10 cellular contexts compared by ENCODE assay signal in the genomic region with DNA sequence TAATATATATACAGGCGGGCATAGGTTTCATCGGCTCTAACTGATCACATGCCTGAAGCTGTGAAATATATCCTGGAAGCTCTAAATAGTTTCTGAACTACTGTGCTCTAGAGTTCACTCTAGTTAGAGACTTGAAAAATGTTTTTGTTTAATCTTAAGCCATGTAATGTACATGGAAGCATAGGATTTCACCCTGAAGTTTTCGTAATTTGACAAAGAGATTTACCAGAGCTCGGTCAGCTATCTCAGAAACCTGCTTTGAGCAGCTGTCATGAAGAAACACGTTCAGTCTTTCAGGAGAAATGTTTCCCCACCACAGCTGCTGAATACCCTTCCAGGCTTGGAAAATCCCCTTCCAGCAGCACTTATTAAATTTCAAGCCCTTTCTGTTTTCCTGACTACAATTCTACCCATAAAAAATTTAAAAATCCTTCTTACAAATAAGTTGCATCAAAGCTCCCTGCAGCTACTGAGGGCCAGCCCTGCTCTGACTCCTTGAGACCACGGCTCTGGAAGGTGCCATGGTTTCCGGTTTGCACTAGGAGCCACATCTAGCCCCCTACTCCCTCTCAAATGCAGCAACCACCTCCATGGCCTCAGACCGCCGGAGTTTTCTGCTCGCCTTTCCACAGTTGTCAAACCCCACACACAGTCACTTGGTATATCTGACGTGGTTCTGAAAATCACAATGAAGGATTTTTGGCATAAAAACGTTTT. TPM values are rescaled to one million over a fixed set of nuclear protein-coding genes. Genes with fewer than 3 reads are reported as not detected.
A peak's percentile ranks its signal among the peaks of the same experiment; 100 is the strongest.
DNase-seq lines count a peak whose midpoint lies in the region; ATAC-seq, FAIRE-seq and TF ChIP-seq lines count a peak whose summit lies in the region.
"Had no signal": no experiment of that assay in that cellular context is flagged by ENCODE, and none has a peak within 500 bp of the region (broad histone marks: within the 10 kb centered on the region; RNA-seq: fewer than 3 reads in every experiment).

No MANE protein-coding gene starts in this region.

- no peak overlapping the region for H3K9ac ChIP-seq in K562 (ENCODE audit: insufficient read depth in 1 of 2, low read depth in 2 of 2, low read length in 2 of 2)

- CTCF ChIA-PET in K562 (lab: Yijun Ruan, JAX; ENCODE audit: low intra/inter-chr PET ratio) = no interaction called here

- no peak for TF ChIP-seq POLR2A in K562 (conservative IDR thresholded peaks at IDR 0.05)

- H3K79me2 ChIP-seq in K562 (ENCODE audit: control insufficient read depth, insufficient read depth, low read length) = no peaks in the 10 kb centered on the region

- FAIRE-seq in K562 (lab: Jason Lieb, UNC) = peak; percentile 46

- no peak overlapping the region for H3K4me2 ChIP-seq in K562 (ENCODE audit: insufficient read depth, low read length)

- no peaks in the 10 kb centered on the region for H3K9me1 ChIP-seq in K562 (ENCODE audit: control insufficient read depth, insufficient read depth, low read length)

- DNase-seq in CD1c-positive myeloid dendritic cell (ENCODE audit: extremely low spot score) (peak; percentile 19), K562 (ENCODE audit: extremely low read depth in 1 of 4, low spot score in 3 of 4) (no peak), nephron progenitor cell (no peak), AG20443 (ENCODE audit: low spot score) (no peak), Ammon's horn (ENCODE audit: low spot score) (no peak), NCI-H345 (lab: John Stamatoyannopoulos, UW) (no peak)
- DNase-seq: DND-41 had no signal

- H3K27me3 ChIP-seq in K562 (ENCODE audit: control insufficient read depth in 2 of 2, insufficient read depth in 2 of 2, low read length in 2 of 2) = no peaks in the 10 kb centered on the region

- H3K4me3 ChIP-seq in K562 = no peak overlapping the region
- H3K4me3 ChIP-seq: HAP-1 had no signal

- H4K20me1 ChIP-seq in K562 (replicated peaks; ENCODE audit: control insufficient read depth, insufficient read depth, low read length) = peaks cover 5% of the 10 kb centered on the region; the same call in 1 of the 2 replicates

- TSS peak; percentile 21 for BruUV-seq in K562 (replicated peaks; lab: Mats Ljungman, UMichigan)

- no peaks in the 10 kb centered on the region for H3K27me3 Mint-ChIP-seq in IgD-negative memory B cell
- H3K27me3 Mint-ChIP-seq in nephron progenitor cell (ENCODE audit: low read depth, poor library complexity) = no peaks in the 10 kb centered on the region

- H3K9me3 Mint-ChIP-seq in IgD-negative memory B cell (no peaks in the 10 kb centered on the region), nephron progenitor cell (no peaks in the 10 kb centered on the region)

- WGBS in K562 (ENCODE audit: insufficient coverage, low coverage, missing lambda C conversion rate) = 78% methylated on average over 12 of the region's 12 CpGs

- no peak overlapping the region for H3K27ac ChIP-seq in K562 (ENCODE audit: extremely low read depth, low read depth, low read length)

- no peak overlapping the region for H2AFZ ChIP-seq in K562 (ENCODE audit: low read depth, low read length)

- H3K4me3 Mint-ChIP-seq in IgD-negative memory B cell (peak overlapping the region; percentile 71 to 95 (median 87)), nephron progenitor cell (peak overlapping the region; percentile 31)

- in situ Hi-C loops in K562 (cut with MboI) = no loop called here

- ATAC-seq in K562 (no peak), GM19035 (IDR thresholded peaks at IDR 0.05; ENCODE audit: unreplicated experiment) (no peak)

- H3K36me3 ChIP-seq in K562 (ENCODE audit: control insufficient read depth, insufficient read depth, low read length) = peaks cover 39% of the 10 kb centered on the region; the same call in 2 of the 3 replicates

- TF ChIP-seq CTCF in K562 (IDR thresholded peaks at IDR 0.05 in 2 of 3, conservative IDR thresholded peaks at IDR 0.05 in 1 of 3; ENCODE audit: insufficient read depth in 2 of 3, low read depth in 1 of 3, low read length in 3 of 3) (no peak), nephron progenitor cell (IDR thresholded peaks at IDR 0.05) (no peak)

- peak overlapping the region; percentile 85 to 97 (median 93) for H3K27ac Mint-ChIP-seq in IgD-negative memory B cell
- H3K27ac Mint-ChIP-seq in nephron progenitor cell = peak overlapping the region; percentile 16

- H3K4me1 Mint-ChIP-seq in IgD-negative memory B cell (peaks cover 10 to 17% (median 16%) of the 10 kb centered on the region in 3 donors), nephron progenitor cell (peaks cover 48% of the 10 kb centered on the region)

- H3K9me3 ChIP-seq in K562 (replicated peaks; ENCODE audit: control insufficient read depth, insufficient read depth, low read depth, low read length) = no peaks in the 10 kb centered on the region
- H3K9me3 ChIP-seq: HAP-1 had no signal

- TF ChIP-seq EP300 in K562 (IDR thresholded peaks at IDR 0.05; ENCODE audit: low read length) = no peak

- no peak for TF ChIP-seq RAD21 in K562 (CRISPR knock-in tag; conservative IDR thresholded peaks at IDR 0.05 in 1 of 2, IDR thresholded peaks at IDR 0.05 in 1 of 2)

- peaks cover 5% of the 10 kb centered on the region for H3K36me3 Mint-ChIP-seq in IgD-negative memory B cell
- peaks cover 36% of the 10 kb centered on the region for H3K36me3 Mint-ChIP-seq in nephron progenitor cell (ENCODE audit: low read depth)

- intact Hi-C loops in K562 (cut with micrococcal nuclease) = no loop called here

- H3K4me1 ChIP-seq in K562 (replicated peaks in 1 of 2; ENCODE audit: control insufficient read depth in 2 of 2, insufficient read depth in 2 of 2, low read length in 2 of 2) = peaks cover 0 to 14% of the 10 kb centered on the region in 2 experiments; a peak in 3 of 5 replicates
- H3K4me1 ChIP-seq: HAP-1 had no signal

- POLR2A ChIA-PET in K562 (lab: Yijun Ruan, JAX) = interaction anchor here (0.5 to 2.0 kb wide), 10 partner anchors 8 to 825 kb away, joined by 3 to 10 read pairs (median 4); partner anchors contain the start of gene ANAPC5

TF ChIP-seq in K562, 482 proteins besides CTCF, POLR2A, EP300 and RAD21 (continues in another document):
- TF ChIP-seq, protein P1, sequence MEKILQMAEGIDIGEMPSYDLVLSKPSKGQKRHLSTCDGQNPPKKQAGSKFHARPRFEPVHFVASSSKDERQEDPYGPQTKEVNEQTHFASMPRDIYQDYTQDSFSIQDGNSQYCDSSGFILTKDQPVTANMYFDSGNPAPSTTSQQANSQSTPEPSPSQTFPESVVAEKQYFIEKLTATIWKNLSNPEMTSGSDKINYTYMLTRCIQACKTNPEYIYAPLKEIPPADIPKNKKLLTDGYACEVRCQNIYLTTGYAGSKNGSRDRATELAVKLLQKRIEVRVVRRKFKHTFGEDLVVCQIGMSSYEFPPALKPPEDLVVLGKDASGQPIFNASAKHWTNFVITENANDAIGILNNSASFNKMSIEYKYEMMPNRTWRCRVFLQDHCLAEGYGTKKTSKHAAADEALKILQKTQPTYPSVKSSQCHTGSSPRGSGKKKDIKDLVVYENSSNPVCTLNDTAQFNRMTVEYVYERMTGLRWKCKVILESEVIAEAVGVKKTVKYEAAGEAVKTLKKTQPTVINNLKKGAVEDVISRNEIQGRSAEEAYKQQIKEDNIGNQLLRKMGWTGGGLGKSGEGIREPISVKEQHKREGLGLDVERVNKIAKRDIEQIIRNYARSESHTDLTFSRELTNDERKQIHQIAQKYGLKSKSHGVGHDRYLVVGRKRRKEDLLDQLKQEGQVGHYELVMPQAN (IDR thresholded peaks at IDR 0.05; ENCODE audit: borderline replicate concordance) = no peak
- TF ChIP-seq CEBPG (CRISPR knock-in tag; IDR thresholded peaks at IDR 0.05) = no peak
- TF ChIP-seq CEBPG (tag; conservative IDR thresholded peaks at IDR 0.05 in 1 of 2, IDR thresholded peaks at IDR 0.05 in 1 of 2) = no peak
- TF ChIP-seq HMGN3 (IDR thresholded peaks at IDR 0.05; ENCODE audit: borderline replicate concordance, extremely low read depth, insufficient read length, low read depth, low read length) = no peak

RNA-seq across cellular contexts. Expression of gene P2RX4, which starts 29.9 kb away (rescaled TPM):
- 27.5 TPM for polyA plus RNA-seq in IgD-negative memory B cell
- 40.9 and 60.5 TPM in 2 replicates for total RNA-seq in K562 (2011; cell fraction: chromatin; rRNA removed; ENCODE audit: low replicate concordance)
- total RNA-seq in K562 (2011; cell fraction: nucleolus; rRNA removed) = 47.8 and 47.9 TPM in 2 replicates
- total RNA-seq in K562 (2011; cell fraction: nucleoplasm; rRNA removed) = 55.4 and 61.5 TPM in 2 replicates
- total RNA-seq in K562 (2014; rRNA removed) = 14.3 and 18.9 TPM in 2 replicates
- 7.8 and 9.6 TPM in 2 replicates for total RNA-seq in K562 (2014; rRNA removed; fragmentation: Illumina TruSeq; extraction: Trizol)
- total RNA-seq in K562 (2015; rRNA removed; fragmentation: Illumina TruSeq; extraction: Trizol) = 8.3 and 10.5 TPM in 2 replicates
- total RNA-seq in K562 (2021) = 12.8 and 14.2 TPM in 2 replicates
- polyA plus RNA-seq in K562 (2011; rRNA removed) = 15.4 and 20.8 TPM in 2 replicates
- polyA plus RNA-seq in K562 (2011; cell fraction: cytosol; rRNA removed) = 21.4 and 26.2 TPM in 2 replicates
- polyA plus RNA-seq in K562 (2011; cell fraction: nucleus; rRNA removed) = 26.6 and 29.1 TPM in 2 replicates
- polyA plus RNA-seq in K562 (2012) = 12.8 and 57.1 TPM in 2 replicates
- polyA plus RNA-seq in K562 (2014; fragmentation: Illumina TruSeq; extraction: Trizol) = 11.7 and 13.0 TPM in 2 replicates
- polyA plus RNA-seq in K562 (2014; fragmentation: Nextera tagmentation; extraction: Ambion mirVana) = 1 to 10 TPM; 6.6 to 10.0 TPM
- 21.5 and 23.4 TPM in 2 replicates for polyA plus RNA-seq in K562 (2014; rRNA removed)
- 14.9 and 19.2 TPM in 2 replicates for polyA minus RNA-seq in K562 (2011; rRNA and poly(A)+ RNA removed)
- 5.3 and 9.4 TPM in 2 replicates for polyA minus RNA-seq in K562 (2011; cell fraction: cytosol; rRNA and poly(A)+ RNA removed)
- polyA minus RNA-seq in K562 (2011; cell fraction: nucleus; rRNA and poly(A)+ RNA removed) = 10.4 and 14.0 TPM in 2 replicates

RNA-seq across cellular contexts. Expression of gene CAMKK2, which starts 56.6 kb away (rescaled TPM):
- 17.0 TPM for polyA plus RNA-seq in IgD-negative memory B cell
- 43.2 and 68.9 TPM in 2 replicates for total RNA-seq in K562 (2011; cell fraction: chromatin; rRNA removed; ENCODE audit: low replicate concordance)
- total RNA-seq in K562 (2011; cell fraction: nucleolus; rRNA removed) = 40.5 and 41.3 TPM in 2 replicates
- 39.2 and 39.8 TPM in 2 replicates for total RNA-seq in K562 (2011; cell fraction: nucleoplasm; rRNA removed)
- total RNA-seq in K562 (2014; rRNA removed) = 18.8 and 21.1 TPM in 2 replicates
- 12.6 and 12.7 TPM in 2 replicates for total RNA-seq in K562 (2014; rRNA removed; fragmentation: Illumina TruSeq; extraction: Trizol)
- 10.5 and 10.8 TPM in 2 replicates for total RNA-seq in K562 (2015; rRNA removed; fragmentation: Illumina TruSeq; extraction: Trizol)
- 30.8 and 32.0 TPM in 2 replicates for total RNA-seq in K562 (2021)
- polyA plus RNA-seq in K562 (2011; rRNA removed) = 18.2 and 20.5 TPM in 2 replicates
- polyA plus RNA-seq in K562 (2011; cell fraction: cytosol; rRNA removed) = 19.2 and 26.4 TPM in 2 replicates
- 40.6 and 54.1 TPM in 2 replicates for polyA plus RNA-seq in K562 (2011; cell fraction: nucleus; rRNA removed)
- polyA plus RNA-seq in K562 (2012) = 15.5 and 22.2 TPM in 2 replicates
- polyA plus RNA-seq in K562 (2014; fragmentation: Illumina TruSeq; extraction: Trizol) = 22.0 and 22.3 TPM in 2 replicates
- 1 to 10 TPM; 4.3 to 5.4 TPM for polyA plus RNA-seq in K562 (2014; fragmentation: Nextera tagmentation; extraction: Ambion mirVana)
- polyA plus RNA-seq in K562 (2014; rRNA removed) = 20.1 and 21.1 TPM in 2 replicates
- polyA minus RNA-seq in K562 (2011; rRNA and poly(A)+ RNA removed) = 18.1 and 27.5 TPM in 2 replicates
- 18.8 and 19.5 TPM in 2 replicates for polyA minus RNA-seq in K562 (2011; cell fraction: cytosol; rRNA and poly(A)+ RNA removed)
- 25.4 and 26.8 TPM in 2 replicates for polyA minus RNA-seq in K562 (2011; cell fraction: nucleus; rRNA and poly(A)+ RNA removed)
